ENCODE assay signal across 8 cellular contexts in genomic region chr2:26613241-26614204, GRCh38. TPM values are rescaled to one million over a fixed set of nuclear protein-coding genes. Genes with fewer than 3 reads are reported as not detected.
DNase-seq lines count a peak whose midpoint lies in the region; ATAC-seq, FAIRE-seq and TF ChIP-seq lines count a peak whose summit lies in the region.

No MANE protein-coding gene starts in this region.

- WGBS in liver: 77% methylated on average over 13 of the region's 13 CpGs
- WGBS in HepG2 (ENCODE audit: low lambda C conversion rate): 6% methylated on average over 6 of the region's 13 CpGs
- whole genome bisulfite sequencing in H1 (ENCODE audit: extremely low coverage in 1 of 2, insufficient coverage in 1 of 2, insufficient read length in 1 of 2, insufficient replicate concordance in 2 of 2, low coverage in 1 of 2, low lambda C conversion rate in 2 of 2, missing lambda C conversion rate in 1 of 2), 2 experiments: 77% methylated on average over 13 of the region's 13 CpGs; no CpG with 5 or more reads in 1 of the 2 experiments

- H3K4me2 ChIP-seq in HepG2 (ENCODE audit: low read depth, low read length): no peak overlapping the region
- peak overlapping the region in 1 of 2 experiments; percentile 10; a peak in 1 of 4 replicates for H3K4me2 ChIP-seq in H1 (ENCODE audit: insufficient read depth in 1 of 2, low read depth in 2 of 2, low read length in 2 of 2)

- peaks cover 0 to 7% (median 1%) of the 10 kb centered on the region in 4 donors for H3K27me3 ChIP-seq in liver (ENCODE audit: control insufficient read depth in 4 of 4, insufficient read depth in 4 of 4, low read length in 3 of 4)
- H3K27me3 ChIP-seq in HepG2 (ENCODE audit: control insufficient read depth in 1 of 2, insufficient read depth in 2 of 2, low read length in 2 of 2): peaks cover 2 to 74% of the 10 kb centered on the region in 2 experiments
- H3K27me3 ChIP-seq in H1 (replicated peaks in 1 of 4; ENCODE audit: control insufficient read depth in 3 of 4, extremely low read depth in 1 of 4, insufficient read depth in 3 of 4, low read length in 3 of 4): no peaks in the 10 kb centered on the region; a peak in 1 of 7 replicates
- no peaks in the 10 kb centered on the region for H3K27me3 ChIP-seq in muscle layer of colon (ENCODE audit: control insufficient read depth in 1 of 2, insufficient read depth in 2 of 2, low read length in 2 of 2)

- H2AK5ac ChIP-seq in H1 (ENCODE audit: low read depth, low read length): no peak overlapping the region

- no peak overlapping the region; the same call in 1 of the 2 replicates for H3K18ac ChIP-seq in H1 (ENCODE audit: extremely low read depth, low read length)

- no peak overlapping the region for H2BK20ac ChIP-seq in H1 (ENCODE audit: low read length)

- H3K4me3 Mint-ChIP-seq in activated CD8-positive, alpha-beta T cell treated with anti-CD3 and anti-CD28 coated beads, Interleukin-2, amount 10 ng/mL, durations not matched to agents 7 days and 5 days: no peak overlapping the region

- intact Hi-C loops in HepG2 (cut with micrococcal nuclease; ENCODE audit: unreplicated experiment): no loop called here

- H3K4ac ChIP-seq in H1 (replicated peaks; ENCODE audit: insufficient read length, low read depth, low read length): no peak overlapping the region

- H3K27me3 Mint-ChIP-seq in activated CD8-positive, alpha-beta T cell treated with anti-CD3 and anti-CD28 coated beads, Interleukin-2, amount 10 ng/mL, durations not matched to agents 7 days and 5 days (ENCODE audit: low read depth): peaks cover 7% of the 10 kb centered on the region

- H2BK5ac ChIP-seq in H1 (ENCODE audit: low read depth, low read length): no peak overlapping the region

- H2BK15ac ChIP-seq in H1 (ENCODE audit: low read length): no peak overlapping the region

- TF ChIP-seq RAD21 in liver (IDR thresholded peaks at IDR 0.05) (no peak), HepG2 (CRISPR knock-in tag; IDR thresholded peaks at IDR 0.05) (no peak), H1 (IDR thresholded peaks at IDR 0.05 in 1 of 2, conservative IDR thresholded peaks at IDR 0.05 in 1 of 2; ENCODE audit: low read depth in 2 of 2, low read length in 2 of 2) (no peak)

- in situ Hi-C loops in HepG2 (cut with HindIII; ENCODE audit: extremely low pct_ligation_motif_present, low pct_unique_long_range_greater_than_20kb): loop anchor here (5.0 kb wide), 1 partner anchor 129 kb away; no protein-coding TSS in a partner anchor

- POLR2A ChIA-PET in HepG2 (lab: Yijun Ruan, JAX): no interaction called here
- POLR2A ChIA-PET in H1 (lab: Charles Lee; ENCODE audit: partially characterized antibody): interaction anchor here (0.6 kb wide), 1 partner anchor 421 kb away, joined by 3 read pairs; no protein-coding TSS in a partner anchor
- POLR2A ChIA-PET in activated CD8-positive, alpha-beta T cell treated with anti-CD3 and anti-CD28 coated beads, Interleukin-2, amount 10 ng/mL, durations not matched to agents 7 days and 5 days (lab: Charles Lee): no interaction called here

- no peak overlapping the region; the same call in 1 of the 2 replicates for H4K8ac ChIP-seq in H1 (ENCODE audit: extremely low read depth, insufficient read depth, low read length)

- no peaks in the 10 kb centered on the region for H3K36me3 Mint-ChIP-seq in activated CD8-positive, alpha-beta T cell treated with anti-CD3 and anti-CD28 coated beads, Interleukin-2, amount 10 ng/mL, durations not matched to agents 7 days and 5 days (ENCODE audit: low read depth)

- H3K79me1 ChIP-seq in H1 (ENCODE audit: low read depth, low read length): no peaks in the 10 kb centered on the region

- no TSS peak for BruUV-seq in HepG2 (replicated peaks; lab: Mats Ljungman, UMichigan)

- FAIRE-seq in HepG2 (lab: Jason Lieb, UNC) (no peak), H1 (lab: Jason Lieb, UNC) (peak; percentile 7)

- H2BK12ac ChIP-seq in H1 (ENCODE audit: low read depth, low read length): no peak overlapping the region

- H3K9ac ChIP-seq in liver (ENCODE audit: low read depth in 1 of 2, low read length in 2 of 2) (no peak overlapping the region), HepG2 (ENCODE audit: insufficient read depth, low read depth, low read length) (no peak overlapping the region), H1 (replicated peaks in 1 of 4; ENCODE audit: extremely low read depth in 1 of 4, low read depth in 3 of 4, low read length in 3 of 4) (no peak overlapping the region), muscle layer of colon (ENCODE audit: low read length) (no peak overlapping the region)

- H3K27ac Mint-ChIP-seq in activated CD8-positive, alpha-beta T cell treated with anti-CD3 and anti-CD28 coated beads, Interleukin-2, amount 10 ng/mL, durations not matched to agents 7 days and 5 days: no peak overlapping the region

- H3K4me3 ChIP-seq in liver (ENCODE audit: low read depth in 1 of 3, low read length in 3 of 3): no peak overlapping the region
- H3K4me3 ChIP-seq in HepG2 (replicated peaks in 1 of 3; ENCODE audit: insufficient read depth in 1 of 3, low read depth in 2 of 3, low read length in 3 of 3): no peak overlapping the region
- no peak overlapping the region for H3K4me3 ChIP-seq in H1 (ENCODE audit: extremely low read depth in 1 of 4, insufficient read depth in 2 of 4, low read depth in 3 of 4, low read length in 4 of 4)
- H3K4me3 ChIP-seq in muscle layer of colon (ENCODE audit: low read depth in 1 of 2, low read length in 2 of 2): no peak overlapping the region

- TF ChIP-seq POLR2A in HepG2 (IDR thresholded peaks at IDR 0.05; ENCODE audit: insufficient read depth in 1 of 2, low read depth in 2 of 2, low read length in 2 of 2) (no peak), H1 (IDR thresholded peaks at IDR 0.05; ENCODE audit: control extremely low read depth in 1 of 2, low read depth in 2 of 2, low read length in 2 of 2) (no peak)

- no peak overlapping the region for H3K14ac ChIP-seq in H1 (ENCODE audit: insufficient read length)

- H2AFZ ChIP-seq in HepG2 (ENCODE audit: low read length) (no peak overlapping the region), H1 (ENCODE audit: low read length) (no peak overlapping the region)

- H3K23me2 ChIP-seq in H1 (ENCODE audit: low read depth, low read length): no peaks in the 10 kb centered on the region

- H3K27ac ChIP-seq in liver (ENCODE audit: low read depth in 1 of 2, low read length in 2 of 2) (no peak overlapping the region), HepG2 (ENCODE audit: extremely low read length, insufficient read depth, low read length) (no peak overlapping the region), H1 (ENCODE audit: low read depth, low read length) (no peak overlapping the region), muscle layer of colon (ENCODE audit: low read depth, low read length) (peak overlapping the region; percentile 17)

- TF ChIP-seq CTCF in liver (IDR thresholded peaks at IDR 0.05; ENCODE audit: low read depth, low read length, missing input control): no peak
- no peak for TF ChIP-seq CTCF in HepG2 (CRISPR knock-in tag; IDR thresholded peaks at IDR 0.05)
- no peak for TF ChIP-seq CTCF in H1 (IDR thresholded peaks at IDR 0.05; ENCODE audit: control extremely low read depth in 1 of 3, insufficient read depth in 1 of 3, low read depth in 1 of 3, low read length in 3 of 3)

- H4K91ac ChIP-seq in H1 (replicated peaks; ENCODE audit: insufficient read length, low read length): no peak overlapping the region

- no peak overlapping the region for H3K23ac ChIP-seq in H1 (ENCODE audit: insufficient read length)

- H3K9me3 Mint-ChIP-seq in activated CD8-positive, alpha-beta T cell treated with anti-CD3 and anti-CD28 coated beads, Interleukin-2, amount 10 ng/mL, durations not matched to agents 7 days and 5 days (ENCODE audit: insufficient read depth): no peaks in the 10 kb centered on the region

- H3K56ac ChIP-seq in H1 (replicated peaks; ENCODE audit: insufficient read length, low read depth, low read length): no peak overlapping the region

- no peaks in the 10 kb centered on the region for H4K20me1 ChIP-seq in HepG2 (ENCODE audit: insufficient read depth, low read length)
- no peaks in the 10 kb centered on the region for H4K20me1 ChIP-seq in H1 (replicated peaks in 1 of 2; ENCODE audit: control insufficient read depth in 1 of 2, insufficient read depth in 2 of 2, low read length in 2 of 2)

- CTCF ChIA-PET in HepG2 (lab: Yijun Ruan, JAX; ENCODE audit: low intra/inter-chr PET ratio, low total read pairs) (no interaction called here), H1 (lab: Charles Lee; ENCODE audit: partially characterized antibody) (interaction anchor here (0.8 to 17.4 kb wide), 14 partner anchors 7 to 403 kb away, joined by 3 to 367 read pairs (median 3); no protein-coding TSS in a partner anchor)
- CTCF ChIA-PET in activated CD8-positive, alpha-beta T cell treated with anti-CD3 and anti-CD28 coated beads, Interleukin-2, amount 10 ng/mL, durations not matched to agents 7 days and 5 days (lab: Charles Lee): no interaction called here

- H3K9me3 ChIP-seq in liver (ENCODE audit: control insufficient read depth in 4 of 4, low read length in 3 of 4): no peaks in the 10 kb centered on the region
- no peaks in the 10 kb centered on the region for H3K9me3 ChIP-seq in HepG2 (ENCODE audit: low read length)
- H3K9me3 ChIP-seq in H1 (ENCODE audit: insufficient read depth in 2 of 2, low read depth in 1 of 2, low read length in 1 of 2): no peaks in the 10 kb centered on the region
- no peaks in the 10 kb centered on the region for H3K9me3 ChIP-seq in muscle layer of colon (ENCODE audit: low read length)

- no peak for DNase-seq in HepG2 (ENCODE audit: low spot score)
- DNase-seq in H1 (ENCODE audit: low read depth in 1 of 2, low spot score in 2 of 2): peak in 1 of 2 experiments; percentile 52
- DNase-seq in activated CD8-positive, alpha-beta T cell treated with anti-CD3 and anti-CD28 coated beads, Interleukin-2, amount 10 ng/mL, durations not matched to agents 7 days and 5 days: no peak
- DNase-seq in central memory CD4-positive, alpha-beta T cell: no peak

- H2BK120ac ChIP-seq in H1 (replicated peaks; ENCODE audit: low read depth, low read length): no peak overlapping the region

- peaks cover 18% of the 10 kb centered on the region for H3K4me1 Mint-ChIP-seq in activated CD8-positive, alpha-beta T cell treated with anti-CD3 and anti-CD28 coated beads, Interleukin-2, amount 10 ng/mL, durations not matched to agents 7 days and 5 days (ENCODE audit: low read depth)

- H3K79me2 ChIP-seq in HepG2 (ENCODE audit: insufficient read depth, low read length) (no peaks in the 10 kb centered on the region), H1 (ENCODE audit: control insufficient read depth in 1 of 2, insufficient read depth in 2 of 2, low read length in 2 of 2) (no peaks in the 10 kb centered on the region)

- H3K36me3 ChIP-seq in liver (ENCODE audit: control insufficient read depth in 4 of 4, insufficient read depth in 3 of 4, low read depth in 1 of 4, low read length in 3 of 4) (no peaks in the 10 kb centered on the region), HepG2 (replicated peaks in 1 of 2; ENCODE audit: control insufficient read depth in 1 of 2, insufficient read depth in 2 of 2, low read length in 2 of 2) (no peaks in the 10 kb centered on the region), H1 (ENCODE audit: control insufficient read depth in 2 of 4, insufficient read depth in 4 of 4, low read length in 3 of 4) (no peaks in the 10 kb centered on the region), muscle layer of colon (ENCODE audit: insufficient read depth, low read length) (no peaks in the 10 kb centered on the region)

- ATAC-seq in HepG2: no peak
- no peak for ATAC-seq in activated CD8-positive, alpha-beta T cell treated with anti-CD3 and anti-CD28 coated beads, Interleukin-2, amount 10 ng/mL, durations not matched to agents 7 days and 5 days
- ATAC-seq in GM21528 (IDR thresholded peaks at IDR 0.05; ENCODE audit: low FRiP score, unreplicated experiment): no peak
- ATAC-seq in HG03469 (IDR thresholded peaks at IDR 0.05; ENCODE audit: unreplicated experiment): no peak

- H3K4me1 ChIP-seq in liver (ENCODE audit: control insufficient read depth in 4 of 4, insufficient read depth in 4 of 4, low read length in 3 of 4): peaks cover 0 to 2% (median under 1%) of the 10 kb centered on the region in 4 donors
- peaks cover 34% of the 10 kb centered on the region for H3K4me1 ChIP-seq in HepG2 (ENCODE audit: insufficient read depth, low read length)
- H3K4me1 ChIP-seq in H1 (replicated peaks in 1 of 4; ENCODE audit: control insufficient read depth in 3 of 4, insufficient read depth in 4 of 4, low read length in 3 of 4): peaks cover 0 to 23% (median 11%) of the 10 kb centered on the region in 4 experiments; a peak in 6 of 7 replicates
- peaks cover 30% of the 10 kb centered on the region for H3K4me1 ChIP-seq in muscle layer of colon (ENCODE audit: insufficient read depth, low read length)

- TF ChIP-seq EP300 in HepG2 (IDR thresholded peaks at IDR 0.05; ENCODE audit: low read depth in 2 of 2, low read length in 2 of 2): no peak
- TF ChIP-seq EP300 in HepG2 (CRISPR knock-in tag; IDR thresholded peaks at IDR 0.05; ENCODE audit: borderline replicate concordance): no peak
- TF ChIP-seq EP300 in H1 (IDR thresholded peaks at IDR 0.05; ENCODE audit: borderline replicate concordance in 1 of 2, low read depth in 2 of 2, low read length in 2 of 2): no peak

- no peak overlapping the region for H4K5ac ChIP-seq in H1 (ENCODE audit: insufficient read length, low read depth, low read length)

RNA-seq across cellular contexts. Expression of gene CIB4, which starts 27.6 kb away (rescaled TPM):
- not detected for total RNA-seq in liver
- not detected for polyA plus RNA-seq in liver
- total RNA-seq in HepG2 (2016; rRNA removed; fragmentation: Illumina TruSeq; extraction: Trizol): not detected in 2 replicates
- not detected in 2 replicates for total RNA-seq in HepG2 (2016; cell fraction: cytosol; rRNA removed; fragmentation: Illumina TruSeq; extraction: Trizol; ENCODE audit: low read depth)
- total RNA-seq in HepG2 (2016; cell fraction: insoluble cytoplasmic fraction; rRNA removed; fragmentation: Illumina TruSeq; extraction: Trizol): not detected in 2 replicates
- not detected in 2 replicates for total RNA-seq in HepG2 (2016; cell fraction: membrane; rRNA removed; fragmentation: Illumina TruSeq; extraction: Trizol)
- total RNA-seq in HepG2 (2016; cell fraction: nucleus; rRNA removed; fragmentation: Illumina TruSeq; extraction: Trizol): not detected in 2 replicates
- not detected in 2 replicates for polyA plus RNA-seq in HepG2 (2011; rRNA removed)
- not detected in 2 replicates for polyA plus RNA-seq in HepG2 (2011; cell fraction: cytosol; rRNA removed)
- not detected in 2 replicates for polyA plus RNA-seq in HepG2 (2011; cell fraction: nucleus; rRNA removed)
- polyA plus RNA-seq in HepG2 (2012): not detected in 2 replicates
- not detected in 2 replicates for polyA plus RNA-seq in HepG2 (2016; cell fraction: cytosol; fragmentation: Illumina TruSeq; extraction: Trizol; ENCODE audit: low read depth)
- not detected in 2 replicates for polyA plus RNA-seq in HepG2 (2016; cell fraction: insoluble cytoplasmic fraction; fragmentation: Illumina TruSeq; extraction: Trizol; ENCODE audit: low read depth)
- polyA plus RNA-seq in HepG2 (2016; cell fraction: membrane; fragmentation: Illumina TruSeq; extraction: Trizol; ENCODE audit: low read depth): not detected in 2 replicates
- not detected in 2 replicates for polyA plus RNA-seq in HepG2 (2016; cell fraction: nucleus; fragmentation: Illumina TruSeq; extraction: Trizol; ENCODE audit: insufficient read depth, low read depth)
- not detected in 2 replicates for polyA minus RNA-seq in HepG2 (2011; rRNA and poly(A)+ RNA removed; ENCODE audit: low replicate concordance)
- not detected in 2 replicates for polyA minus RNA-seq in HepG2 (2011; cell fraction: cytosol; rRNA and poly(A)+ RNA removed)
- not detected in 2 replicates for polyA minus RNA-seq in HepG2 (2011; cell fraction: nucleus; rRNA and poly(A)+ RNA removed)
- total RNA-seq in H1 (2021; fragmentation: NEBNext Ultra II Directional; extraction: Animal tissue kit (Norgen Biotek cat#: 25700)): not detected in 2 replicates
- not detected in 2 replicates for polyA plus RNA-seq in H1 (2011; rRNA removed)
- not detected for polyA plus RNA-seq in H1 (2011; cell fraction: cytosol; rRNA removed)
- polyA plus RNA-seq in H1 (2011; cell fraction: nucleus; rRNA removed): not detected
- polyA plus RNA-seq in H1 (2012, experiment 1 of 2): not detected in 4 replicates
- polyA plus RNA-seq in H1 (2012, experiment 2 of 2): not detected
- polyA plus RNA-seq in H1 (2013, experiment 1 of 2): not detected
- not detected for polyA plus RNA-seq in H1 (2013, experiment 2 of 2)
- not detected in 2 replicates for polyA minus RNA-seq in H1 (2011; rRNA and poly(A)+ RNA removed)
- not detected for polyA minus RNA-seq in H1 (2011; cell fraction: cytosol; rRNA and poly(A)+ RNA removed)
- not detected for polyA minus RNA-seq in H1 (2011; cell fraction: nucleus; rRNA and poly(A)+ RNA removed)
- not detected for total RNA-seq in activated CD8-positive, alpha-beta T cell treated with anti-CD3 and anti-CD28 coated beads, Interleukin-2, amount 10 ng/mL, durations not matched to agents 7 days and 5 days
